In the genomic region with DNA sequence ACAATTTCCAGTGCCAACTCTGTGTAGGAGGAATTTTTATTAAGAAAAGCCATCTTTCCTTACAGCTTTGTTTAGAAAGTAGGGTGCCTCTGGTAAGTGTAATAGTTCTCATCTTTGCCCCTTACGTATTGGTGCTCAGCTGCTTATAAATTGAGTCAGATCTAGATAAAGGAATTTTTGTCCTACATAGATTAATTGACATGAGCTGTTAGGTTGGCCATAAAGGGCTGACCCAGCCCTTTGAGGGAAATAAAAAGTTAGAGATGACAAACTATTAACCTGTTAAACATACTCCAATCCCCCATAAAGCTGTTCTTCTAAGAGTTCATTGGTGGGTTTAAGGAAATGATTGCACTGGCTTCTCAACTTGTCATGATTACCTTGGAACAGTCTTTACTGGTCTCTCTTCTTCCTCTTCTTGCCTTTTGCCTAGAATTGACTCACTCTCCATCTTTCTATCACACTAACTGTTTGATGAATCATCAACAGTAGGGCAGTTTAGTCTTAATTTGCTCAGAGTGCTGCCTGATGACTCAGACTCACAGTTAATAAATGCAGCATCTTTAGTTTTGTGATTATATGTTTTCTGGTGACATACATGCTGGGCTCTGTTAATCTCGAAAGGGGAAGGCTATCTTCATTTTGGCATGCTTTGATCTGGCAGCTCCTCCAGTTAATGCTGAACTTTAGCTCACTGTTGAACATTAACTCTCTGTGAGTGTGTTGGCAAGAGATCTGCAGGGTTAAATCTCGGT, we compare ENCODE assay signal across 7 cellular contexts. TPM values are rescaled to one million over a fixed set of nuclear protein-coding genes. Genes with fewer than 3 reads are reported as not detected.
DNase-seq lines count a peak whose midpoint lies in the region; ATAC-seq and TF ChIP-seq lines count a peak whose summit lies in the region.

No MANE protein-coding gene starts in this region.

- H3K27ac ChIP-seq in foreskin keratinocyte: no peak overlapping the region

- peaks cover 24% of the 10 kb centered on the region for H3K4me1 ChIP-seq in foreskin keratinocyte

- DNase-seq in RPMI7951 (ENCODE audit: low read depth) (peak; percentile 82), foreskin keratinocyte (peak; percentile 80 to 89), NCI-H146 (lab: John Stamatoyannopoulos, UW) (no peak), iPS-NIHi11 (ENCODE audit: low spot score) (no peak), mucosa of gallbladder (ENCODE audit: low spot score) (no peak)

- no peaks in the 10 kb centered on the region for H3K27me3 ChIP-seq in foreskin keratinocyte

- no peak for TF ChIP-seq CTCF in foreskin keratinocyte (conservative IDR thresholded peaks at IDR 0.05)

- ATAC-seq in GM18873 (IDR thresholded peaks at IDR 0.05; ENCODE audit: low FRiP score, unreplicated experiment): peak; percentile 54
- peak; percentile 62 for ATAC-seq in HG02943 (IDR thresholded peaks at IDR 0.05; ENCODE audit: low read depth, unreplicated experiment)
- ATAC-seq in foreskin keratinocyte: peak; percentile 93

RNA-seq across cellular contexts. Expression of a gene that starts 51.7 kb away (rescaled TPM):
- total RNA-seq in RPMI7951 (2014; rRNA removed; shearing (Covaris generic)): 1.1 and 1.4 TPM in 2 replicates
- total RNA-seq in foreskin keratinocyte (6.8 and 9.3 TPM in 2 replicates), mucosa of gallbladder (60.3 TPM)
- 5.1 and 5.3 TPM in 2 replicates for polyA plus RNA-seq in foreskin keratinocyte

Comparison
In these comparisons a context has a peak if more than half of its experiments do, and no peak if none do; other contexts are left out.
1. DNase-seq: peak in RPMI7951 (single experiment) and foreskin keratinocyte (2 of 2); none in NCI-H146 (single experiment), iPS-NIHi11 (single experiment) and mucosa of gallbladder (single experiment).
2. Peak in every context shown above with its lines, with median percentiles within 50 percentile points of each other: ATAC-seq.